ENCODE assay signal across 15 cellular contexts in the genomic region with DNA sequence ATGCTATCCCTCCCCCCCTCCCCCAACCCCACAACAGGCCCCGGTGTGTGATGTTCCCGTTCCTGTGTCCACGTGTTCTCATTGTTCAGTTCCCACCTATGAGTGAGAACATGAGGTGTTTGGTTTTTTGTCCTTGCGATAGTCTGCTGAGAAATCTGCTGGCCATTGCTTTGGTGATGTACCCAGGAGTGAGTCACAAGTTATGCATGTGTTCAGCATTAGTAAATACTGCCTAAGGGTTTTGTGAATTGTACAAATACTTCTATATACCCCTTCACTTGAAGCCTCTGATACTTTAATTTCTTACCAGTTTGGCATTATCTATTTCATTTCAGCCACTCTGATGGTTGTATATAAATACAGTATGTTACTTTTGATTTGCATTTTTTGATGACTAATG.
A peak's percentile ranks its signal among the peaks of the same experiment; 100 is the strongest.
DNase-seq lines count a peak whose midpoint lies in the region; ATAC-seq, FAIRE-seq and TF ChIP-seq lines count a peak whose summit lies in the region.
"Had no signal": no experiment of that assay in that cellular context is flagged by ENCODE, and none has a peak within 500 bp of the region (broad histone marks: within the 10 kb centered on the region; RNA-seq: fewer than 3 reads in every experiment).

No MANE protein-coding gene starts in this region.

- DNase-seq in AG09309 (ENCODE audit: low read depth): peak; percentile 54
- DNase-seq in HTR-8/SVneo (ENCODE audit: insufficient read length, low spot score): peak; percentile 28
- DNase-seq in bronchial epithelial cell (ENCODE audit: low read depth): peak; percentile 96
- DNase-seq in islet precursor cell: peak; percentile 57
- no peak for DNase-seq in NOMO-1 (lab: John Stamatoyannopoulos, UW; ENCODE audit: unreplicated experiment in 2 of 2)
- no peak for DNase-seq in hypothalamus (lab: John Stamatoyannopoulos, UW)
- DNase-seq in AML-193 (lab: John Stamatoyannopoulos, UW): no peak
- DNase-seq: activated naive CD4-positive, alpha-beta T cell treated with anti-CD3 and anti-CD28 coated beads, Interleukin-2, amount 50 U/mL, for 16 hours; CD4-positive, CD25-positive, alpha-beta regulatory T cell; effector CD8-positive, alpha-beta T cell; KG1; NCI-H510A treated with DMSO at 0.1 percent for 48 hours; occipital lobe had no signal

- H3K4me3 ChIP-seq in AG09309 (ENCODE audit: control insufficient read depth, low read depth, low read length) (no peak overlapping the region), bronchial epithelial cell (ENCODE audit: low read depth, low read length) (no peak overlapping the region)
- H3K4me3 ChIP-seq: tibial nerve had no signal

- TF ChIP-seq CTCF in AG09309 (IDR thresholded peaks at IDR 0.05; ENCODE audit: control insufficient read depth, insufficient read depth, low read depth, low read length, missing control alignments): no peak
- no peak for TF ChIP-seq CTCF in bronchial epithelial cell (IDR thresholded peaks at IDR 0.05; ENCODE audit: insufficient read depth, low read length, severe bottlenecking)

- no peaks in the 10 kb centered on the region for H3K27me3 ChIP-seq in bronchial epithelial cell (ENCODE audit: control insufficient read depth, insufficient read depth, low read length)
- H3K27me3 ChIP-seq: tibial nerve had no signal

- peak; percentile 13 for FAIRE-seq in HTR-8/SVneo (lab: Jason Lieb, UNC)
- FAIRE-seq in bronchial epithelial cell (lab: Jason Lieb, UNC): no peak

- no peaks in the 10 kb centered on the region for H3K36me3 ChIP-seq in bronchial epithelial cell (ENCODE audit: control insufficient read depth, insufficient read depth, low read length)
- H3K36me3 ChIP-seq: tibial nerve had no signal

- ATAC-seq in GM21423 (IDR thresholded peaks at IDR 0.05; ENCODE audit: unreplicated experiment): no peak

Comparison
In these comparisons a context has a peak if more than half of its experiments do, and no peak if none do; other contexts are left out.
1. DNase-seq: peak in AG09309 (single experiment), HTR-8/SVneo (single experiment), bronchial epithelial cell (single experiment) and islet precursor cell (single experiment); none in NOMO-1 (0 of 2), hypothalamus (0 of 51) and AML-193 (0 of 2).